ENCODE assay signal across 1 cellular context in the genomic region with DNA sequence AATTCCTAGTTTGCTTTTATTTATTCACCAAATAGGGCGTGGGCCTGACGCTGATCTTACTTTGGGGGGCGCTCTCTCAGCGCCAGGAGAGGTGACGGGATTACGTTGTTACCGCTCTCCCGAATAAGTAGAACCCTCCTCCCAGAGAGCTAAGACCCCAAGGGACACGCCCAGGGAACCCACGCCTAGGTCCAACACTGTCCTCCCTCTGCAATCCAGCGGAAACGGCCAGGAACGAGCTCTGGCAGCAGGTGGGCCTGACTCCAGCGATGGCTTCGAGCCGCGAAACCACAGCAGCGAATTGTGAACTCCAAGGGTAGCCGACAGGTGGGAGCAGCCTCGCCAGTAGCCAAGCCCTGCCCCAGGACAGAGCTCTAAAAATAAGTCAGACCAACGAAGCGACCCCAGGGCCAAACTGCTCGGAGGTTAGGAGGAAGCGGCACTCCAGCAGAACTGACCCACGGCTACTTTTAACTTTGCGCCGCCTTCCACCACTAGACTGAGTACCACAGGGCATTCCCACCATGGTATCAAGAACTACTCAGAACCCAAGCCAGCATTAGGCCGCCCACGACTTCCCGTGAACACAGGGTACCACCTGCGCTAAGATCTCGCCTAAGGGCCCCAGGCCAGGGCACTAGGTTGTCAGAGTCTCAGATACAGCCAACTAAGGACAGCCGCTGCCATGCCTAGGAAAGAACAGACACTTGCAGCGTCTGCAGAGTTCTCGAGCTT.
TF ChIP-seq lines count a peak whose summit lies in the region.

No MANE protein-coding gene starts in this region.

TF ChIP-seq in HepG2, 621 proteins besides CTCF, POLR2A, EP300 and RAD21 (continued from another document):
- TF ChIP-seq, protein P1, sequence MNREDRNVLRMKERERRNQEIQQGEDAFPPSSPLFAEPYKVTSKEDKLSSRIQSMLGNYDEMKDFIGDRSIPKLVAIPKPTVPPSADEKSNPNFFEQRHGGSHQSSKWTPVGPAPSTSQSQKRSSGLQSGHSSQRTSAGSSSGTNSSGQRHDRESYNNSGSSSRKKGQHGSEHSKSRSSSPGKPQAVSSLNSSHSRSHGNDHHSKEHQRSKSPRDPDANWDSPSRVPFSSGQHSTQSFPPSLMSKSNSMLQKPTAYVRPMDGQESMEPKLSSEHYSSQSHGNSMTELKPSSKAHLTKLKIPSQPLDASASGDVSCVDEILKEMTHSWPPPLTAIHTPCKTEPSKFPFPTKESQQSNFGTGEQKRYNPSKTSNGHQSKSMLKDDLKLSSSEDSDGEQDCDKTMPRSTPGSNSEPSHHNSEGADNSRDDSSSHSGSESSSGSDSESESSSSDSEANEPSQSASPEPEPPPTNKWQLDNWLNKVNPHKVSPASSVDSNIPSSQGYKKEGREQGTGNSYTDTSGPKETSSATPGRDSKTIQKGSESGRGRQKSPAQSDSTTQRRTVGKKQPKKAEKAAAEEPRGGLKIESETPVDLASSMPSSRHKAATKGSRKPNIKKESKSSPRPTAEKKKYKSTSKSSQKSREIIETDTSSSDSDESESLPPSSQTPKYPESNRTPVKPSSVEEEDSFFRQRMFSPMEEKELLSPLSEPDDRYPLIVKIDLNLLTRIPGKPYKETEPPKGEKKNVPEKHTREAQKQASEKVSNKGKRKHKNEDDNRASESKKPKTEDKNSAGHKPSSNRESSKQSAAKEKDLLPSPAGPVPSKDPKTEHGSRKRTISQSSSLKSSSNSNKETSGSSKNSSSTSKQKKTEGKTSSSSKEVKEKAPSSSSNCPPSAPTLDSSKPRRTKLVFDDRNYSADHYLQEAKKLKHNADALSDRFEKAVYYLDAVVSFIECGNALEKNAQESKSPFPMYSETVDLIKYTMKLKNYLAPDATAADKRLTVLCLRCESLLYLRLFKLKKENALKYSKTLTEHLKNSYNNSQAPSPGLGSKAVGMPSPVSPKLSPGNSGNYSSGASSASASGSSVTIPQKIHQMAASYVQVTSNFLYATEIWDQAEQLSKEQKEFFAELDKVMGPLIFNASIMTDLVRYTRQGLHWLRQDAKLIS (CRISPR knock-in tag; IDR thresholded peaks at IDR 0.05): 0 out of 2 replicates have a peak, but pooled peaks have one; percentile 5
- TF ChIP-seq ZNF33B (CRISPR knock-in tag; IDR thresholded peaks at IDR 0.05) (0 out of 2 replicates have a peak, but pooled peaks have one; percentile 11), MTA3 (CRISPR knock-in tag; IDR thresholded peaks at IDR 0.05) (no peak), ISX (CRISPR knock-in tag; conservative IDR thresholded peaks at IDR 0.05) (no peak), RORA (CRISPR knock-in tag; IDR thresholded peaks at IDR 0.05) (no peak), GABPB1 (CRISPR knock-in tag; IDR thresholded peaks at IDR 0.05) (no peak)
